Comparison of ENCODE assay signal across 11 cellular contexts in genomic region chr6:161257778-161258457, GRCh38. TPM values are rescaled to one million over a fixed set of nuclear protein-coding genes. Genes with fewer than 3 reads are reported as not detected.
DNase-seq lines count a peak whose midpoint lies in the region; ATAC-seq and TF ChIP-seq lines count a peak whose summit lies in the region.
"Had no signal": no experiment of that assay in that cellular context is flagged by ENCODE, and none has a peak within 500 bp of the region (broad histone marks: within the 10 kb centered on the region; RNA-seq: fewer than 3 reads in every experiment).

No MANE protein-coding gene starts in this region.

- H3K27me3 ChIP-seq in osteoblast (ENCODE audit: insufficient read depth, low read length): no peaks in the 10 kb centered on the region
- H3K27me3 ChIP-seq: colonic mucosa had no signal

- peak overlapping the region; percentile 57 for H3K4me3 Mint-ChIP-seq in endothelial cell (ENCODE audit: unreplicated experiment)

- H3K4me1 Mint-ChIP-seq in endothelial cell (ENCODE audit: unreplicated experiment): peaks cover 41% of the 10 kb centered on the region

- TF ChIP-seq CTCF in AG10803 (conservative IDR thresholded peaks at IDR 0.05; ENCODE audit: low read length) (no peak), endothelial cell (IDR thresholded peaks at IDR 0.05; ENCODE audit: unreplicated experiment) (no peak), osteoblast (IDR thresholded peaks at IDR 0.05; ENCODE audit: extremely low read depth, low read depth, low read length) (no peak)

- H3K27me3 Mint-ChIP-seq in endothelial cell (ENCODE audit: unreplicated experiment): peaks cover 3% of the 10 kb centered on the region

- H3K27ac ChIP-seq in osteoblast (ENCODE audit: low read depth, low read length): peak overlapping the region; percentile 77
- H3K27ac ChIP-seq: colonic mucosa had no signal

- H3K4me1 ChIP-seq in osteoblast (ENCODE audit: insufficient read depth, low read length): peaks cover 10% of the 10 kb centered on the region
- H3K4me1 ChIP-seq: colonic mucosa had no signal

- peak overlapping the region; percentile 30 for H2AFZ ChIP-seq in osteoblast (ENCODE audit: low read length)

- peaks cover 21% of the 10 kb centered on the region for H3K36me3 Mint-ChIP-seq in endothelial cell (ENCODE audit: low read depth, unreplicated experiment)

- no peaks in the 10 kb centered on the region for H3K36me3 ChIP-seq in osteoblast (ENCODE audit: insufficient read depth, low read length)
- H3K36me3 ChIP-seq: colonic mucosa had no signal

- H3K79me2 ChIP-seq in osteoblast (ENCODE audit: insufficient read depth, low read length): peaks cover 8% of the 10 kb centered on the region

- no peak for ATAC-seq in GM18505 (IDR thresholded peaks at IDR 0.05; ENCODE audit: unreplicated experiment)
- ATAC-seq in GM18498 (IDR thresholded peaks at IDR 0.05; ENCODE audit: unreplicated experiment): no peak

- no peaks in the 10 kb centered on the region for H3K9me3 ChIP-seq in osteoblast (ENCODE audit: low read depth, low read length)
- H3K9me3 ChIP-seq: colonic mucosa had no signal

- no peaks in the 10 kb centered on the region for H3K9me3 Mint-ChIP-seq in endothelial cell (ENCODE audit: unreplicated experiment)

- H3K4me3 ChIP-seq in AG10803 (ENCODE audit: low read length) (no peak overlapping the region), osteoblast (ENCODE audit: insufficient read depth, low read length) (peak overlapping the region; percentile 32)
- H3K4me3 ChIP-seq: colonic mucosa had no signal

- H3K4me2 ChIP-seq in osteoblast (ENCODE audit: insufficient read depth, low read length): peak overlapping the region; percentile 61

- peak overlapping the region; percentile 61 for H3K27ac Mint-ChIP-seq in endothelial cell (ENCODE audit: unreplicated experiment)

- H4K20me1 ChIP-seq in osteoblast (ENCODE audit: insufficient read depth, low read length): no peaks in the 10 kb centered on the region

- TF ChIP-seq POLR2A in GM18505 (IDR thresholded peaks at IDR 0.05; ENCODE audit: borderline replicate concordance, extremely low read depth, insufficient read depth, insufficient read length): no peak

- DNase-seq in AG10803 (ENCODE audit: low read depth) (peak; percentile 89), NCI-H446 treated with DMSO at 0.1 percent for 48 hours (lab: John Stamatoyannopoulos, UW) (peak; percentile 71), endothelial cell (ENCODE audit: low spot score) (no peak), osteoblast (ENCODE audit: insufficient read length, low spot score, missing footprints) (peak; percentile 95), NCI-H1417 (lab: John Stamatoyannopoulos, UW) (no peak), iPS-NIHi11 (ENCODE audit: low spot score) (no peak)
- DNase-seq: colonic mucosa, NCI-H2227 treated with DMSO at 0.1 percent for 48 hours, posterior cingulate gyrus had no signal

RNA-seq across cellular contexts. Expression of gene AGPAT4, which starts 15.9 kb away (rescaled TPM):
- 25.2 TPM for total RNA-seq in endothelial cell (ENCODE audit: unreplicated experiment)
- 13.8 and 16.8 TPM in 2 replicates for total RNA-seq in osteoblast

Comparison
In these comparisons a context has a peak if more than half of its experiments do, and no peak if none do; other contexts are left out.
1. DNase-seq: peak in AG10803 (single experiment), NCI-H446 treated with DMSO at 0.1 percent for 48 hours (single experiment) and osteoblast (single experiment); none in endothelial cell (single experiment), NCI-H1417 (0 of 3) and iPS-NIHi11 (single experiment).